In genomic region chr4:6195602-6196319, GRCh38 we compare ENCODE assay signal across 21 cellular contexts. TPM values are rescaled to one million over a fixed set of nuclear protein-coding genes. Genes with fewer than 3 reads are reported as not detected.
DNase-seq lines count a peak whose midpoint lies in the region; ATAC-seq, FAIRE-seq and TF ChIP-seq lines count a peak whose summit lies in the region.
"Had no signal": no experiment of that assay in that cellular context is flagged by ENCODE, and none has a peak within 500 bp of the region (broad histone marks: within the 10 kb centered on the region; RNA-seq: fewer than 3 reads in every experiment).

No MANE protein-coding gene starts in this region.

- ATAC-seq in HepG2, result no peak
- no peak for ATAC-seq in right lobe of liver
- no peak for ATAC-seq in central memory CD8-positive, alpha-beta T cell (replicated peaks; ENCODE audit: extremely low read depth, poor library complexity, severe bottlenecking)
- ATAC-seq: activated naive CD8-positive, alpha-beta T cell treated with anti-CD3 and anti-CD28 coated beads, Interleukin-2, amount 50 U/mL, for 24 hours; left lobe of liver had no signal

- H3K4me1 ChIP-seq in HepG2 (ENCODE audit: insufficient read depth, low read length), result 0 out of 2 replicates have a peak, but pooled peaks cover 7% of the 10 kb centered on the region
- H3K4me1 ChIP-seq in right lobe of liver, result peaks cover 0 to 10% (median 0%) of the 10 kb centered on the region in 4 donors
- H3K4me1 ChIP-seq in tibial artery, result peaks cover 0 to 22% (median 19%) of the 10 kb centered on the region in 4 donors

- H3K9ac ChIP-seq in HepG2 (ENCODE audit: insufficient read depth, low read depth, low read length), result no peak overlapping the region

- no peak overlapping the region for H3K4me2 ChIP-seq in HepG2 (ENCODE audit: low read depth, low read length)

- TF ChIP-seq EP300 in HepG2 (IDR thresholded peaks at IDR 0.05; ENCODE audit: low read depth in 2 of 2, low read length in 2 of 2), result no peak
- no peak for TF ChIP-seq EP300 in HepG2 (CRISPR knock-in tag; IDR thresholded peaks at IDR 0.05; ENCODE audit: borderline replicate concordance)

- POLR2A ChIA-PET in HepG2 (lab: Yijun Ruan, JAX), result no interaction called here

- H3K4me3 Mint-ChIP-seq in central memory CD8-positive, alpha-beta T cell, result no peak overlapping the region
- H3K4me3 Mint-ChIP-seq: activated naive CD8-positive, alpha-beta T cell treated with anti-CD3 and anti-CD28 coated beads, Interleukin-2, amount 50 U/mL, for 24 hours; brain; CD8-positive, alpha-beta memory T cell; mesothelial cell of epicardium; nephron progenitor cell had no signal

- BruUV-seq in HepG2 (replicated peaks; lab: Mats Ljungman, UMichigan), result no TSS peak

- peaks cover 57% of the 10 kb centered on the region for H3K4me1 Mint-ChIP-seq in central memory CD8-positive, alpha-beta T cell

- intact Hi-C loops in HepG2 (cut with micrococcal nuclease; ENCODE audit: unreplicated experiment), result loop anchor here (10.0 kb wide), 1 partner anchor 201 kb away; no protein-coding TSS in a partner anchor
- intact Hi-C loops in right lobe of liver (cut with DNase I), result no loop called here
- intact Hi-C loops in tibial artery (cut with DNase I; ENCODE audit: low total_unique reads), result no loop called here

- no peaks in the 10 kb centered on the region for H3K79me2 ChIP-seq in HepG2 (ENCODE audit: insufficient read depth, low read length)

- in situ Hi-C loops in HepG2 (cut with HindIII; ENCODE audit: extremely low pct_ligation_motif_present, low pct_unique_long_range_greater_than_20kb), result no loop called here

- H3K36me3 ChIP-seq in HepG2 (replicated peaks in 1 of 2; ENCODE audit: control insufficient read depth in 1 of 2, insufficient read depth in 2 of 2, low read length in 2 of 2) (no peaks in the 10 kb centered on the region), right lobe of liver (no peaks in the 10 kb centered on the region), tibial artery (no peaks in the 10 kb centered on the region)
- H3K36me3 ChIP-seq: tibial nerve had no signal

- no peak for FAIRE-seq in HepG2 (lab: Jason Lieb, UNC)

- no peak for TF ChIP-seq RAD21 in HepG2 (CRISPR knock-in tag; IDR thresholded peaks at IDR 0.05)

- H3K27me3 ChIP-seq in HepG2 (ENCODE audit: control insufficient read depth in 1 of 2, insufficient read depth in 2 of 2, low read length in 2 of 2), result peaks cover 6 to 61% of the 10 kb centered on the region in 2 experiments
- peaks cover 0 to 5% of the 10 kb centered on the region in 2 donors for H3K27me3 ChIP-seq in right lobe of liver
- peaks cover 0 to 74% of the 10 kb centered on the region in 2 donors for H3K27me3 ChIP-seq in tibial artery

- peaks cover 17% of the 10 kb centered on the region for H3K36me3 Mint-ChIP-seq in central memory CD8-positive, alpha-beta T cell (ENCODE audit: insufficient read depth)
- H3K36me3 Mint-ChIP-seq: brain, mesothelial cell of epicardium had no signal

- no peaks in the 10 kb centered on the region for H3K9me3 Mint-ChIP-seq in central memory CD8-positive, alpha-beta T cell
- H3K9me3 Mint-ChIP-seq: activated naive CD8-positive, alpha-beta T cell treated with anti-CD3 and anti-CD28 coated beads, Interleukin-2, amount 50 U/mL, for 24 hours; CD8-positive, alpha-beta memory T cell; mesothelial cell of epicardium; nephron progenitor cell had no signal

- no peaks in the 10 kb centered on the region for H3K27me3 Mint-ChIP-seq in central memory CD8-positive, alpha-beta T cell

- WGBS in HepG2 (ENCODE audit: low lambda C conversion rate), result 27% methylated on average over 11 of the region's 12 CpGs
- WGBS in right lobe of liver (ENCODE audit: insufficient coverage, low coverage, low lambda C conversion rate, missing lambda C conversion rate), result 10% methylated on average over 5 of the region's 12 CpGs

- H3K27ac ChIP-seq in HepG2 (ENCODE audit: extremely low read length, insufficient read depth, low read length) (no peak overlapping the region), right lobe of liver (no peak overlapping the region), tibial artery (no peak overlapping the region)
- H3K27ac ChIP-seq: tibial nerve had no signal

- TF ChIP-seq POLR2A in HepG2 (IDR thresholded peaks at IDR 0.05; ENCODE audit: insufficient read depth in 1 of 2, low read depth in 2 of 2, low read length in 2 of 2) (no peak), right lobe of liver (IDR thresholded peaks at IDR 0.05) (no peak)

- H3K9me3 ChIP-seq in HepG2 (ENCODE audit: low read length) (no peaks in the 10 kb centered on the region), right lobe of liver (no peaks in the 10 kb centered on the region), tibial artery (no peaks in the 10 kb centered on the region)
- H3K9me3 ChIP-seq: tibial nerve had no signal

- H3K4me3 ChIP-seq in HepG2 (replicated peaks in 1 of 3; ENCODE audit: insufficient read depth in 1 of 3, low read depth in 2 of 3, low read length in 3 of 3) (no peak overlapping the region), right lobe of liver (no peak overlapping the region), tibial artery (no peak overlapping the region)
- H3K4me3 ChIP-seq: tibial nerve had no signal

- no peak for TF ChIP-seq CTCF in HepG2 (CRISPR knock-in tag; IDR thresholded peaks at IDR 0.05)
- TF ChIP-seq CTCF in right lobe of liver (IDR thresholded peaks at IDR 0.05), result no peak
- no peak for TF ChIP-seq CTCF in tibial artery (IDR thresholded peaks at IDR 0.05)

- no peak for DNase-seq in HepG2 (ENCODE audit: low spot score)
- no peak for DNase-seq in right lobe of liver
- DNase-seq in NCI-H1694 (lab: John Stamatoyannopoulos, UW), result peak; percentile 66
- no peak for DNase-seq in central memory CD8-positive, alpha-beta T cell (ENCODE audit: low spot score in 2 of 2)
- peak; percentile 5 to 20 for DNase-seq in tibial artery
- no peak for DNase-seq in stimulated activated CD4-positive, alpha-beta T cell treated with anti-CD3 and anti-CD28 coated beads, Interleukin-4, amount 100 ng/mL, for 4 hours
- no peak for DNase-seq in cortex of kidney (lab: John Stamatoyannopoulos, UW)
- DNase-seq: activated CD4-positive, CD25-positive, alpha-beta regulatory T cell treated with anti-CD3 and anti-CD28 coated beads, Interleukin-2, amount 50 U/mL, for 72 hours; activated effector memory CD4-positive, alpha-beta T cell treated with anti-CD3 and anti-CD28 coated beads, Interleukin-2, amount 50 U/mL, for 16 hours; activated naive CD8-positive, alpha-beta T cell treated with anti-CD3 and anti-CD28 coated beads, Interleukin-2, amount 50 U/mL, for 24 hours; CD8-positive, alpha-beta memory T cell; DMS79 treated with DMSO at 0.1 percent for 48 hours; NCI-H1417 treated with DMSO at 0.1 percent for 48 hours; nephron progenitor cell; stimulated activated CD4-positive, alpha-beta T cell treated with anti-CD3 and anti-CD28 coated beads, Interleukin-1b, Interleukin-23, amount 100 ng/mL, for 48 hours; stimulated activated naive CD4-positive, alpha-beta T cell; T1000 had no signal

- no peak overlapping the region for H2AFZ ChIP-seq in HepG2 (ENCODE audit: low read length)

- no peaks in the 10 kb centered on the region for H4K20me1 ChIP-seq in HepG2 (ENCODE audit: insufficient read depth, low read length)

- CTCF ChIA-PET in HepG2 (lab: Yijun Ruan, JAX; ENCODE audit: low intra/inter-chr PET ratio, low total read pairs), result no interaction called here

- peak overlapping the region; percentile 99 for H3K27ac Mint-ChIP-seq in central memory CD8-positive, alpha-beta T cell (ENCODE audit: low read depth)
- H3K27ac Mint-ChIP-seq: activated naive CD8-positive, alpha-beta T cell treated with anti-CD3 and anti-CD28 coated beads, Interleukin-2, amount 50 U/mL, for 24 hours; brain; mesothelial cell of epicardium; nephron progenitor cell had no signal

TF ChIP-seq in HepG2, 621 proteins besides CTCF, POLR2A, EP300 and RAD21 (continues in another document):
- TF ChIP-seq SNAI1 (CRISPR knock-in tag; IDR thresholded peaks at IDR 0.05; ENCODE audit: borderline replicate concordance), result no peak

RNA-seq across cellular contexts. Expression of gene JAKMIP1, which starts 4.6 kb away (rescaled TPM):
- not detected in 2 replicates for total RNA-seq in HepG2 (2016; rRNA removed; fragmentation: Illumina TruSeq; extraction: Trizol)
- total RNA-seq in HepG2 (2016; cell fraction: cytosol; rRNA removed; fragmentation: Illumina TruSeq; extraction: Trizol; ENCODE audit: low read depth), result not detected in 2 replicates
- not detected in 2 replicates for total RNA-seq in HepG2 (2016; cell fraction: insoluble cytoplasmic fraction; rRNA removed; fragmentation: Illumina TruSeq; extraction: Trizol)
- total RNA-seq in HepG2 (2016; cell fraction: membrane; rRNA removed; fragmentation: Illumina TruSeq; extraction: Trizol), result not detected in 2 replicates
- total RNA-seq in HepG2 (2016; cell fraction: nucleus; rRNA removed; fragmentation: Illumina TruSeq; extraction: Trizol), result not detected in 2 replicates
- not detected in 2 replicates for polyA plus RNA-seq in HepG2 (2011; rRNA removed)
- not detected in 2 replicates for polyA plus RNA-seq in HepG2 (2011; cell fraction: cytosol; rRNA removed)
- polyA plus RNA-seq in HepG2 (2011; cell fraction: nucleus; rRNA removed), result not detected in 2 replicates
- polyA plus RNA-seq in HepG2 (2012), result not detected in 2 replicates
- not detected in 2 replicates for polyA plus RNA-seq in HepG2 (2016; cell fraction: cytosol; fragmentation: Illumina TruSeq; extraction: Trizol; ENCODE audit: low read depth)
- polyA plus RNA-seq in HepG2 (2016; cell fraction: insoluble cytoplasmic fraction; fragmentation: Illumina TruSeq; extraction: Trizol; ENCODE audit: low read depth), result not detected in 2 replicates
- polyA plus RNA-seq in HepG2 (2016; cell fraction: membrane; fragmentation: Illumina TruSeq; extraction: Trizol; ENCODE audit: low read depth), result not detected in 2 replicates
- polyA plus RNA-seq in HepG2 (2016; cell fraction: nucleus; fragmentation: Illumina TruSeq; extraction: Trizol; ENCODE audit: insufficient read depth, low read depth), result not detected in 2 replicates
- polyA minus RNA-seq in HepG2 (2011; rRNA and poly(A)+ RNA removed; ENCODE audit: low replicate concordance), result not detected in 2 replicates
- not detected in 2 replicates for polyA minus RNA-seq in HepG2 (2011; cell fraction: cytosol; rRNA and poly(A)+ RNA removed)
- polyA minus RNA-seq in HepG2 (2011; cell fraction: nucleus; rRNA and poly(A)+ RNA removed), result not detected in 2 replicates
- under 1 TPM in 1 of 6 experiments, not detected in 5; 0.12 TPM for total RNA-seq in right lobe of liver
- total RNA-seq: left lobe of liver, mesothelial cell of epicardium had no signal

Comparison
In these comparisons a context has a peak if more than half of its experiments do, and no peak if none do; other contexts are left out.
1. DNase-seq: peak in NCI-H1694 (single experiment) and tibial artery (2 of 2); none in HepG2 (single experiment), right lobe of liver (0 of 3), central memory CD8-positive, alpha-beta T cell (0 of 2), stimulated activated CD4-positive, alpha-beta T cell treated with anti-CD3 and anti-CD28 coated beads, Interleukin-4, amount 100 ng/mL, for 4 hours (0 of 2) and cortex of kidney (single experiment).